In genomic region chr19:18666304-18666703, GRCh38 we compare ENCODE assay signal across 10 cellular contexts. TPM values are rescaled to one million over a fixed set of nuclear protein-coding genes. Genes with fewer than 3 reads are reported as not detected.
"Had no signal": no experiment of that assay in that cellular context is flagged by ENCODE, and none has a peak within 500 bp of the region (broad histone marks: within the 10 kb centered on the region; RNA-seq: fewer than 3 reads in every experiment).

No MANE protein-coding gene starts in this region.

- DNase-seq: activated effector memory CD4-positive, alpha-beta T cell treated with anti-CD3 and anti-CD28 coated beads, Interleukin-2, amount 50 U/mL, for 16 hours; left lung; mesendoderm; ovary; small intestine; SW 1271 had no signal

- H3K36me3 ChIP-seq: ovary had no signal

- H3K9me3 ChIP-seq: breast epithelium, left lung, ovary, vagina had no signal

- ATAC-seq: activated CD4-positive, CD25-positive, alpha-beta regulatory T cell treated with anti-CD3 and anti-CD28 coated beads, Interleukin-2, amount 50 U/mL, for 24 hours; left lung had no signal

- H3K4me3 ChIP-seq: left lung, ovary, vagina had no signal

- H3K4me1 ChIP-seq: breast epithelium, left lung had no signal

- H3K27me3 ChIP-seq: breast epithelium, left lung, ovary, vagina had no signal

- H3K27ac ChIP-seq: left lung, ovary, vagina had no signal

RNA-seq across cellular contexts. Expression of gene TMEM59L, which starts 53.6 kb away (rescaled TPM):
- polyA plus RNA-seq: keratinocyte had no signal
